In the genomic region with DNA sequence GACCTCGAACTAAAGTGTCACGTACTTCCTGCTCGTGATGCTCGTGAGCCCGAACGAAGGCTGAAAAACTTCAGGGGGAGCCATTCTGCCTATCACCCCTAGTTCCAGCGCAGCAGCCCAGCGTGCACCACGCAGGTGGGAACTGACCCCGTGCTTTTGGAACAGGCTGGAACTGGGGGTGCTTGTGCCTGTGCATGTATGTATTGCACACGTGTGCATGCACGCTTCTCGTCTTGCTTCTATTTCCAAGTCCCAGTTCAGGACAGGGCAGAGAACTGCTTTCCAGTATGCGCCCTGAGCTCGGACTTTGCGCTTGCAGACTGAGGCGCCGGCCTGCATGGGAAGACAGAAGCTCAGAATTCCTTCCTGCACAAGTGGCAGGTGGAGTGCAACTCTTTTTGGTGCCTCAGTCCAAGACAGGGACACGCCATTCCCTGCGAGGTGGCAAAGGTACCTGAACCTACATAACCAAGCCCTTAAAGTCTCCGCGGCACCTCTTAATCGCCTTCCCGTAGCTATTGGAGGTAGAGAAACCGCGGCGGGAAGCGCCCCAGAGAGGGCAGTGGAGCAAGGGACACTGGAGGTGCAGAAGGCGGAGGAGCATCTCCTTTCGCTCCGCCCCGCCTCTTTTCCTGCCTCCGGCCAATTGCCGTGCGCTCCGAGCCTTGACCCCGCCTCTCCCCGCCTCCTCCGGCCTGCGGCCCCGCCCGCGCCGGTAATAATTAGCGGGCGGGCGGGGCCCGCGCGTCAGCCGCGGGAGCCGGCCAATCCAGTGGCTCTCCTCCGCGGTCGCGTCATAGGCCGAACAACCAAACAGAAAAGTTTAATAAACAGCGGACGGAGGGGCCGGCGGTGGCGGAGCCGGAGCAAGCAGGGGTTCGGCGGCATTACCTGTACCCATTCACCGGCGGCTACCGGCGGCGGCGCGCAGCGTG, we compare ENCODE assay signal across 8 cellular contexts. TPM values are rescaled to one million over a fixed set of nuclear protein-coding genes. Genes with fewer than 3 reads are reported as not detected.
DNase-seq lines count a peak whose midpoint lies in the region; ATAC-seq and TF ChIP-seq lines count a peak whose summit lies in the region.

Gene ZFAND6 (plus strand): TSS at position 826 of the 935 bp plus-strand sequence. CDS start 60,669 bp downstream, outside the sequence.

- H3K4me1 ChIP-seq in OCI-LY7 (ENCODE audit: insufficient read depth, low read length, poor library complexity, severe bottlenecking) (peaks cover 40% of the 10 kb centered on the region), mononuclear cell (ENCODE audit: insufficient read depth, low read length) (peaks cover 14% of the 10 kb centered on the region)

- BruUV-seq in OCI-LY7 (replicated peaks; lab: Mats Ljungman, UMichigan), result no TSS peak

- TF ChIP-seq CTCF in OCI-LY7 (conservative IDR thresholded peaks at IDR 0.05; ENCODE audit: low read length), result 0 out of 2 replicates have a peak, but pooled peaks have one; percentile 29

- peaks cover 24% of the 10 kb centered on the region for H4K20me1 ChIP-seq in OCI-LY7 (ENCODE audit: insufficient read depth, low read length)

- DNase-seq in DMS 273 treated with DMSO at 0.1 percent for 48 hours (lab: John Stamatoyannopoulos, UW) (peak; percentile 76), HuH-7.5 (ENCODE audit: low spot score) (peak; percentile 94), OCI-LY7 (ENCODE audit: low spot score) (peak; percentile 96), activated T-cell treated with anti-CD3 and anti-CD28 coated beads for 1 hour (ENCODE audit: low read depth) (peak; percentile 92), epidermal melanocyte (ENCODE audit: insufficient read length, low spot score) (peak; percentile 91)
- peak; percentile 90 to 91 for DNase-seq in stimulated activated CD8-positive, alpha-beta memory T cell treated with anti-CD3 and anti-CD28 coated beads, Interleukin-4, amount 100 ng/mL, for 1 hour (ENCODE audit: low read depth in 2 of 2, low spot score in 1 of 2)

- peak within 1 kb of the TSS; percentile 100 for H3K4me2 ChIP-seq in OCI-LY7 (ENCODE audit: low read length)

- CTCF ChIA-PET in OCI-LY7 (lab: Charles Lee; ENCODE audit: unreplicated experiment), result no interaction called here

- H3K4me3 ChIP-seq in OCI-LY7 (ENCODE audit: low read depth, low read length, poor library complexity, severe bottlenecking) (peak within 1 kb of the TSS; percentile 94), mononuclear cell (ENCODE audit: low read length) (peak within 1 kb of the TSS; percentile 87)

- no peaks in the 10 kb centered on the region for H3K36me3 ChIP-seq in OCI-LY7 (ENCODE audit: insufficient read depth, low read length)

- intact Hi-C loops in OCI-LY7 (cut with micrococcal nuclease; ENCODE audit: unreplicated experiment), result loop anchor here (2.0 kb wide), 4 partner anchors 50 to 162 kb away; partner anchors contain the start of genes FAH and MTHFS

- H3K79me2 ChIP-seq in OCI-LY7 (ENCODE audit: insufficient read depth, low read depth, low read length), result peaks cover 42% of the 10 kb centered on the region

- H3K9me3 ChIP-seq in OCI-LY7 (ENCODE audit: low read length) (no peaks in the 10 kb centered on the region), mononuclear cell (ENCODE audit: low read depth, low read length) (no peaks in the 10 kb centered on the region)

- ATAC-seq in GM21526 (IDR thresholded peaks at IDR 0.05; ENCODE audit: low FRiP score, unreplicated experiment), result peak; percentile 67

- POLR2A ChIA-PET in OCI-LY7 (lab: Charles Lee), result interaction anchor here (0.7 to 4.0 kb wide), 5 partner anchors 13 to 114 kb away, joined by 4 to 30 read pairs (median 5); no protein-coding TSS in a partner anchor

- H2AFZ ChIP-seq in OCI-LY7 (ENCODE audit: low read length), result peak within 1 kb of the TSS; percentile 94

- no peaks in the 10 kb centered on the region for H3K27me3 ChIP-seq in mononuclear cell (ENCODE audit: insufficient read depth, low read length)

- peak within 1 kb of the TSS; percentile 81 for H3K27ac ChIP-seq in OCI-LY7 (ENCODE audit: low read depth, low read length, poor library complexity, severe bottlenecking)

- no peaks in the 10 kb centered on the region for H3K9me2 ChIP-seq in OCI-LY7 (ENCODE audit: insufficient read depth, low read length)

RNA-seq across cellular contexts. Expression of gene ZFAND6, which starts in this region (rescaled TPM):
- 111 and 122 TPM in 2 replicates for total RNA-seq in OCI-LY7 (2014; rRNA removed; shearing (Covaris generic))
- 86.2 and 97.8 TPM in 2 replicates for total RNA-seq in OCI-LY7 (2022)
- 177 TPM for total RNA-seq in mononuclear cell

Comparison
In these comparisons a context has a peak if more than half of its experiments do, and no peak if none do; other contexts are left out.
1. Peak in every context shown above with its lines: DNase-seq, ATAC-seq, H3K4me3 ChIP-seq and H3K27ac ChIP-seq.